8 cellular contexts compared by ENCODE assay signal in genomic region chr2:19347619-19348562, GRCh38. TPM values are rescaled to one million over a fixed set of nuclear protein-coding genes. Genes with fewer than 3 reads are reported as not detected.
DNase-seq lines count a peak whose midpoint lies in the region; ATAC-seq and TF ChIP-seq lines count a peak whose summit lies in the region.

No MANE protein-coding gene starts in this region.

- H3K4me3 ChIP-seq in GM12875 (ENCODE audit: low read depth, low read length) (peak overlapping the region; percentile 65), ovary (peak overlapping the region; percentile 85), thymus (ENCODE audit: low read length) (peak overlapping the region; percentile 90)

- DNase-seq in NCI-H1105 treated with DMSO at 0.1 percent for 48 hours (lab: John Stamatoyannopoulos, UW): peak; percentile 79
- peak; percentile 74 for DNase-seq in SKM-1 treated with dmso at 0.1 percent for 144 hours (lab: John Stamatoyannopoulos, UW; ENCODE audit: unreplicated experiment)
- DNase-seq in activated naive CD8-positive, alpha-beta T cell treated with anti-CD3 and anti-CD28 coated beads, Interleukin-2, amount 10 ng/mL, durations not matched to agents 7 days and 5 days: peak; percentile 100
- DNase-seq in head of caudate nucleus: peak; percentile 88 to 98 (median 94)
- DNase-seq in ovary: peak; percentile 95 to 99 (median 97)

- TF ChIP-seq CTCF in GM12875 (IDR thresholded peaks at IDR 0.05; ENCODE audit: borderline replicate concordance, insufficient read depth, low read depth, low read length): no peak
- peak in 2 of 3 donors; percentile 27 to 42 for TF ChIP-seq CTCF in ovary (IDR thresholded peaks at IDR 0.05)

- H3K9me3 Mint-ChIP-seq in activated naive CD8-positive, alpha-beta T cell treated with anti-CD3 and anti-CD28 coated beads, Interleukin-2, amount 10 ng/mL, durations not matched to agents 7 days and 5 days: peaks cover 1% of the 10 kb centered on the region

- H3K9me3 ChIP-seq in ovary: no peaks in the 10 kb centered on the region
- no peaks in the 10 kb centered on the region for H3K9me3 ChIP-seq in thymus (ENCODE audit: control insufficient read depth)

- H3K4me1 ChIP-seq in ovary (ENCODE audit: insufficient read depth) (peaks cover 3% of the 10 kb centered on the region), thymus (ENCODE audit: control insufficient read depth, insufficient read depth, low read length) (peaks cover 8% of the 10 kb centered on the region)

- peak; percentile 98 for TF ChIP-seq POLR2A in ovary (IDR thresholded peaks at IDR 0.05)

- H3K27me3 Mint-ChIP-seq in activated naive CD8-positive, alpha-beta T cell treated with anti-CD3 and anti-CD28 coated beads, Interleukin-2, amount 10 ng/mL, durations not matched to agents 7 days and 5 days: peaks cover 34% of the 10 kb centered on the region

- H3K4me1 Mint-ChIP-seq in activated naive CD8-positive, alpha-beta T cell treated with anti-CD3 and anti-CD28 coated beads, Interleukin-2, amount 10 ng/mL, durations not matched to agents 7 days and 5 days: peaks cover 21% of the 10 kb centered on the region

- TF ChIP-seq EP300 in ovary (IDR thresholded peaks at IDR 0.05): peak; percentile 63

- H3K27me3 ChIP-seq in ovary (no peaks in the 10 kb centered on the region), thymus (ENCODE audit: control insufficient read depth, insufficient read depth) (peaks cover 42% of the 10 kb centered on the region)

- WGBS in ovary, 3 donors: 1 to 2% (median 1%) methylated on average over 76 of the region's 76 CpGs
- 2% methylated on average over 76 of the region's 76 CpGs for WGBS in thymus

- no peaks in the 10 kb centered on the region for H3K36me3 ChIP-seq in ovary
- H3K36me3 ChIP-seq in thymus (ENCODE audit: control insufficient read depth, insufficient read depth): no peaks in the 10 kb centered on the region

- POLR2A ChIA-PET in activated naive CD8-positive, alpha-beta T cell treated with anti-CD3 and anti-CD28 coated beads, Interleukin-2, amount 10 ng/mL, durations not matched to agents 7 days and 5 days (lab: Charles Lee): interaction anchor here (0.9 to 3.0 kb wide), 9 partner anchors 10 to 1475 kb away, joined by 3 to 20 read pairs (median 3); partner anchors contain the start of genes HS1BP3, LDAH, OSR1 and RDH14

- ATAC-seq in HG02759 (IDR thresholded peaks at IDR 0.05; ENCODE audit: unreplicated experiment): peak; percentile 90
- ATAC-seq in activated naive CD8-positive, alpha-beta T cell treated with anti-CD3 and anti-CD28 coated beads, Interleukin-2, amount 10 ng/mL, durations not matched to agents 7 days and 5 days (ENCODE audit: low read depth): peak; percentile 92

- intact Hi-C loops in head of caudate nucleus (cut with DNase I): loop anchor here (10.0 kb wide), 1 partner anchor 223 kb away; no protein-coding TSS in a partner anchor
- intact Hi-C loops in ovary (cut with DNase I): no loop called here

- H3K27ac ChIP-seq in ovary: peak overlapping the region; percentile 75 to 93
- H3K27ac ChIP-seq in thymus (ENCODE audit: low read depth): peak overlapping the region; percentile 93

- peak overlapping the region; percentile 96 for H3K4me3 Mint-ChIP-seq in activated naive CD8-positive, alpha-beta T cell treated with anti-CD3 and anti-CD28 coated beads, Interleukin-2, amount 10 ng/mL, durations not matched to agents 7 days and 5 days

- peak overlapping the region; percentile 97 for H3K27ac Mint-ChIP-seq in activated naive CD8-positive, alpha-beta T cell treated with anti-CD3 and anti-CD28 coated beads, Interleukin-2, amount 10 ng/mL, durations not matched to agents 7 days and 5 days

- peaks cover 7% of the 10 kb centered on the region for H3K36me3 Mint-ChIP-seq in activated naive CD8-positive, alpha-beta T cell treated with anti-CD3 and anti-CD28 coated beads, Interleukin-2, amount 10 ng/mL, durations not matched to agents 7 days and 5 days

RNA-seq across cellular contexts. Expression of gene OSR1, which starts 10.5 kb away (rescaled TPM):
- total RNA-seq in activated naive CD8-positive, alpha-beta T cell treated with anti-CD3 and anti-CD28 coated beads, Interleukin-2, amount 10 ng/mL, durations not matched to agents 7 days and 5 days: not detected
- total RNA-seq in ovary: 10 to 100 TPM in 1 of 7 donors, 1 to 10 TPM in 6; 2.5 to 11.5 (median 5.6) TPM
- polyA plus RNA-seq in ovary: 1 to 10 TPM; 3.9 to 4.9 TPM
- 6.0 TPM for polyA plus RNA-seq in thymus

Comparison
In these comparisons a context has a peak if more than half of its experiments do, and no peak if none do; other contexts are left out.
1. Peak in every context shown above with its lines: DNase-seq, ATAC-seq, H3K4me3 ChIP-seq and H3K27ac ChIP-seq.